35 cellular contexts compared by ENCODE assay signal in the genomic region with DNA sequence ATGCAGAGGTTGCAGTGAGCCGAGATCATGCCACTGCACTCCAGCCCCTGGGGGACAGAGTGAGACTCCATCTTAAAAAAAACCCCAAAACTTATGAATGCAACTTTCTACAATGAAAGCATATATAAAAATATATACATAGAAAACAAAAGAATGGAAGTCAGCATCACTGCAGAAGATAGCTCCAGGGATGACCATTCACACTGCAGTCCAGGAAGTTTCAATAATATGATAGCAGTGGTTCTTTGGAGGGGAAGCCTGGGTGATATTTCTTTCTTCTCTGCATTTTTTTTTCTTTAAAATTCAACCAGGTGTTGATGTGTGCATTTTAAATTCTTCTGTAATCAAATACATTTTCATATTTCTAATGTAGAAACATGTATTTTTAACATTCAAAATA. TPM values are rescaled to one million over a fixed set of nuclear protein-coding genes. Genes with fewer than 3 reads are reported as not detected.
A peak's percentile ranks its signal among the peaks of the same experiment; 100 is the strongest.
DNase-seq lines count a peak whose midpoint lies in the region; ATAC-seq and TF ChIP-seq lines count a peak whose summit lies in the region.
"Had no signal": no experiment of that assay in that cellular context is flagged by ENCODE, and none has a peak within 500 bp of the region (broad histone marks: within the 10 kb centered on the region; RNA-seq: fewer than 3 reads in every experiment).

No MANE protein-coding gene starts in this region.

- no peak overlapping the region for H2AFZ ChIP-seq in SK-N-SH (ENCODE audit: low read depth)

- DNase-seq in SK-N-SH, result no peak
- DNase-seq: 8988T; ACHN; AML-193; BE2C; C1 segment of cervical spinal cord; Caco-2; Calu3; CD4-positive, alpha-beta memory T cell; CD4-positive, alpha-beta T cell; CD4-positive, CD25-positive, alpha-beta regulatory T cell; CD8-positive, alpha-beta memory T cell; CD8-positive, alpha-beta T cell; COR-L47; DMS 273 treated with DMSO at 0.1 percent for 48 hours; DMS153; DMS79; DMS79 treated with DMSO at 0.1 percent for 48 hours; DND-41; EL had no signal

- no peak for ATAC-seq in SK-N-SH treated with all-trans-retinoic acid at 6 μM for 48 hours
- no peak for ATAC-seq in activated T-helper 17 cell treated with anti-CD3 and anti-CD28 coated beads, Interleukin-2, amount 50 U/mL, for 72 hours (replicated peaks)
- ATAC-seq: A549; CD8-positive, alpha-beta T cell had no signal

- CTCF ChIA-PET in SK-N-SH (lab: Yijun Ruan, JAX), result interaction anchor here (0.7 to 1.0 kb wide), 3 partner anchors 88 to 124 kb away, joined by 3 read pairs; no protein-coding TSS in a partner anchor

- H3K36me3 ChIP-seq in SK-N-SH (replicated peaks in 1 of 2; ENCODE audit: control insufficient read depth in 1 of 2, insufficient read depth in 2 of 2, low read length in 1 of 2), result no peaks in the 10 kb centered on the region
- H3K36me3 ChIP-seq: BE2C; BLaER1; BLaER1 treated with 17β-estradiol and CSF1 and Interleukin-3, amounts not matched to agents 10 nM and 100 nM had no signal

- POLR2A ChIA-PET in SK-N-SH (lab: Yijun Ruan, JAX), result no interaction called here

- no peak overlapping the region for H3K9ac ChIP-seq in SK-N-SH
- H3K9ac ChIP-seq: BLaER1; BLaER1 treated with 17β-estradiol and CSF1 and Interleukin-3, amounts not matched to agents 10 nM and 100 nM had no signal

- H3K4me1 ChIP-seq in SK-N-SH (ENCODE audit: control insufficient read depth in 1 of 2, insufficient read depth in 2 of 2, low read depth in 1 of 2, low read length in 1 of 2), result no peaks in the 10 kb centered on the region
- H3K4me1 ChIP-seq: BE2C; BLaER1; BLaER1 treated with 17β-estradiol and CSF1 and Interleukin-3, amounts not matched to agents 10 nM and 100 nM; Caco-2 had no signal

- no peaks in the 10 kb centered on the region for H3K9me2 ChIP-seq in SK-N-SH

- no peak overlapping the region for H3K4me3 ChIP-seq in SK-N-SH (ENCODE audit: low read depth in 2 of 2, low read length in 1 of 2)
- H3K4me3 ChIP-seq: A549; BLaER1; BLaER1 treated with 17β-estradiol and CSF1 and Interleukin-3, amounts not matched to agents 10 nM and 100 nM had no signal

- H3K4me1 Mint-ChIP-seq in activated T-helper 17 cell treated with anti-CD3 and anti-CD28 coated beads, Interleukin-2, amount 50 U/mL, for 72 hours, result peaks cover 5% of the 10 kb centered on the region
- H3K4me1 Mint-ChIP-seq: B cell had no signal

- WGBS in SK-N-SH (ENCODE audit: low lambda C conversion rate), result 0% methylated on average over 1 of the region's 1 CpG

- TF ChIP-seq CTCF in SK-N-SH (IDR thresholded peaks at IDR 0.05), result no peak

- H3K9me3 ChIP-seq in SK-N-SH, result no peaks in the 10 kb centered on the region
- H3K9me3 ChIP-seq: A549, BE2C, BLaER1, Caco-2 had no signal

- H3K9me3 Mint-ChIP-seq in activated T-helper 17 cell treated with anti-CD3 and anti-CD28 coated beads, Interleukin-2, amount 50 U/mL, for 72 hours, result peaks cover 3% of the 10 kb centered on the region
- H3K9me3 Mint-ChIP-seq: CD4-positive, alpha-beta T cell had no signal

- no peaks in the 10 kb centered on the region for H4K20me1 ChIP-seq in SK-N-SH (ENCODE audit: insufficient read depth)
- H4K20me1 ChIP-seq: BLaER1; BLaER1 treated with 17β-estradiol and CSF1 and Interleukin-3, amounts not matched to agents 10 nM and 100 nM had no signal

- H3K27me3 Mint-ChIP-seq in activated T-helper 17 cell treated with anti-CD3 and anti-CD28 coated beads, Interleukin-2, amount 50 U/mL, for 72 hours, result peaks cover 21% of the 10 kb centered on the region

- no peak overlapping the region for H3K27ac Mint-ChIP-seq in activated T-helper 17 cell treated with anti-CD3 and anti-CD28 coated beads, Interleukin-2, amount 50 U/mL, for 72 hours
- H3K27ac Mint-ChIP-seq: B cell; CD14-positive monocyte; CD4-positive, alpha-beta memory T cell; CD4-positive, alpha-beta T cell; CD4-positive, CD25-positive, alpha-beta regulatory T cell; CD8-positive, alpha-beta memory T cell; CD8-positive, alpha-beta T cell had no signal

- no peaks in the 10 kb centered on the region for H3K79me2 ChIP-seq in SK-N-SH (ENCODE audit: insufficient read depth)

- peaks cover 14% of the 10 kb centered on the region for H3K27me3 ChIP-seq in SK-N-SH (ENCODE audit: insufficient read depth)
- H3K27me3 ChIP-seq: BLaER1; BLaER1 treated with 17β-estradiol and CSF1 and Interleukin-3, amounts not matched to agents 10 nM and 100 nM had no signal

- TF ChIP-seq EP300 in SK-N-SH (IDR thresholded peaks at IDR 0.05; ENCODE audit: borderline replicate concordance in 1 of 2, low read depth in 1 of 2, low read length in 1 of 2), result no peak
- TF ChIP-seq EP300 in Ishikawa (IDR thresholded peaks at IDR 0.05; ENCODE audit: borderline replicate concordance), result no peak

- H3K36me3 Mint-ChIP-seq in activated T-helper 17 cell treated with anti-CD3 and anti-CD28 coated beads, Interleukin-2, amount 50 U/mL, for 72 hours (ENCODE audit: low read depth), result no peaks in the 10 kb centered on the region
- H3K36me3 Mint-ChIP-seq: CD14-positive monocyte; CD4-positive, CD25-positive, alpha-beta regulatory T cell; CD8-positive, alpha-beta T cell had no signal

- no peaks in the 10 kb centered on the region for H3F3A ChIP-seq in SK-N-SH (replicated peaks; ENCODE audit: insufficient read depth)

- TF ChIP-seq RAD21 in SK-N-SH (IDR thresholded peaks at IDR 0.05; ENCODE audit: low read length) (no peak), Ishikawa (IDR thresholded peaks at IDR 0.05; ENCODE audit: low read depth) (no peak)

- no peak overlapping the region for H3K4me2 ChIP-seq in SK-N-SH
- H3K4me2 ChIP-seq: A549; BLaER1; BLaER1 treated with 17β-estradiol and CSF1 and Interleukin-3, amounts not matched to agents 10 nM and 100 nM had no signal

- no peak overlapping the region for H3K4me3 Mint-ChIP-seq in activated T-helper 17 cell treated with anti-CD3 and anti-CD28 coated beads, Interleukin-2, amount 50 U/mL, for 72 hours
- H3K4me3 Mint-ChIP-seq: B cell; CD14-positive monocyte; CD4-positive, alpha-beta memory T cell; CD4-positive, alpha-beta T cell; CD4-positive, CD25-positive, alpha-beta regulatory T cell; CD8-positive, alpha-beta memory T cell; CD8-positive, alpha-beta T cell had no signal

- H3K27ac ChIP-seq in SK-N-SH (ENCODE audit: low read depth in 2 of 2, low read length in 1 of 2), result no peak overlapping the region
- H3K27ac ChIP-seq: 22Rv1; A549; BLaER1; BLaER1 treated with 17β-estradiol and CSF1 and Interleukin-3, amounts not matched to agents 10 nM and 100 nM; C4-2B had no signal

TF ChIP-seq in SK-N-SH, 30 proteins besides CTCF, POLR2A, EP300 and RAD21 (continues in another document):
- TF ChIP-seq MAX (IDR thresholded peaks at IDR 0.05; ENCODE audit: low read depth), result no peak

TF ChIP-seq in SK-N-SH treated with all-trans-retinoic acid at 6 μM for 48 hours, 23 proteins besides CTCF, POLR2A, EP300 and RAD21:
- no peak for TF ChIP-seq POU6F1 (CRISPR knock-in tag; IDR thresholded peaks at IDR 0.05; ENCODE audit: borderline replicate concordance, low read depth)
- TF ChIP-seq ZC3H10 (CRISPR knock-in tag; IDR thresholded peaks at IDR 0.05), result no peak
- TF ChIP-seq SNAI2 (CRISPR knock-in tag; IDR thresholded peaks at IDR 0.05), result no peak
- TF ChIP-seq ISL1 (CRISPR knock-in tag; IDR thresholded peaks at IDR 0.05), result no peak
- no peak for TF ChIP-seq ESRRG (CRISPR knock-in tag; IDR thresholded peaks at IDR 0.05)
- no peak for TF ChIP-seq PPARA (CRISPR knock-in tag; IDR thresholded peaks at IDR 0.05; ENCODE audit: borderline replicate concordance)
- no peak for TF ChIP-seq ARNTL (CRISPR knock-in tag; IDR thresholded peaks at IDR 0.05; ENCODE audit: borderline replicate concordance, low read depth)

TF ChIP-seq in Ishikawa, 13 proteins besides CTCF, POLR2A, EP300 and RAD21:
- TF ChIP-seq TEAD4 (IDR thresholded peaks at IDR 0.05) (no peak), EGR1 (IDR thresholded peaks at IDR 0.05) (no peak), TCF12 (IDR thresholded peaks at IDR 0.05; ENCODE audit: low read depth) (no peak), CEBPB (IDR thresholded peaks at IDR 0.05) (no peak), CREB1 (IDR thresholded peaks at IDR 0.05; ENCODE audit: low read depth) (no peak), USF1 (IDR thresholded peaks at IDR 0.05) (no peak), REST (IDR thresholded peaks at IDR 0.05; ENCODE audit: low read depth) (peak; percentile 72)

RNA-seq across cellular contexts. Expression of gene HLA-G, which starts 12.3 kb away (rescaled TPM):
- not detected in 2 replicates for polyA plus RNA-seq in SK-N-SH (2012; rRNA removed)
- polyA plus RNA-seq in SK-N-SH (2012; cell fraction: cytosol; rRNA removed), result not detected in 2 replicates
- not detected in 2 replicates for polyA plus RNA-seq in SK-N-SH (2012; cell fraction: nucleus; rRNA removed)
- total RNA-seq in activated T-helper 17 cell treated with anti-CD3 and anti-CD28 coated beads, Interleukin-2, amount 50 U/mL, for 72 hours, result 1 to 10 TPM in 1 of 2 donors, not detected in 1; 2.5 TPM
- total RNA-seq: A172, A673, Caco-2, Daoy had no signal
- polyA plus RNA-seq: AG04450, BJ had no signal
